ENCODE assay signal across 25 cellular contexts in the genomic region with DNA sequence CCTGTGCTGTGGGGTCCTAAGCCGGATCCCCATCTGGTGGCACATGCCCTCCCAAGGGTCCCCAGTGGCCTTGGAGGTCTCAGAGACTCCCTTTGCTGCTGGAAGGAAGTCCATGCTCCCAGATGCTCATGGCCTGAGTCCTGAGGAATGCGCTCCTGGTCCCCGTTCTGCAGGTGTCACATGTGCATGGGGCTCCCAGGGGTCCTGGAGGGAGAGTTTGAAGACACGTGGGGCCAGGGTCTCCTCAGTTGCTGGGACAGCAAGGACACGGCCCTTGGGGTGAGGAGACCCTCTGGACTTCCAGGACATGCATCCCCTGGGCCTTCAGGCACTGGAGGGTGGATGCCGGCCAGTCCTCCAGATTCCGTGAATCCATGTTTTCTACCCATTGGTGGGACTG. TPM values are rescaled to one million over a fixed set of nuclear protein-coding genes. Genes with fewer than 3 reads are reported as not detected.
"Had no signal": no experiment of that assay in that cellular context is flagged by ENCODE, and none has a peak within 500 bp of the region (broad histone marks: within the 10 kb centered on the region; RNA-seq: fewer than 3 reads in every experiment).

No MANE protein-coding gene starts in this region.

- H3K4me2 ChIP-seq: KMS-11 had no signal

- H3K4me1 ChIP-seq: SJSA1 had no signal

- H3K27ac ChIP-seq: KMS-11, SJSA1, SK-N-MC had no signal

- DNase-seq: Kasumi-1, MM.1S, NCI-H1092 treated with DMSO at 0.1 percent for 48 hours, NCI-H1436, NCI-H187, NCI-H2029, NCI-H2081 treated with DMSO at 0.1 percent for 48 hours, NCI-H2171, NCI-H226, NCI-H446, NCI-H510A, NCI-H524 treated with DMSO at 0.1 percent for 48 hours, NCI-H69, NCI-H774, Right ventricle myocardium superior, RPMI8226, SIG-M5 had no signal

- H3K9me3 ChIP-seq: SJSA1 had no signal

- H3K36me3 ChIP-seq: SJSA1 had no signal

- H3K9ac ChIP-seq: KMS-11 had no signal

- H3K4me3 ChIP-seq: K562, SJSA1, SK-N-MC had no signal

- FAIRE-seq: K562, RCC 7860 had no signal

- ATAC-seq: K562 had no signal

RNA-seq across cellular contexts. Expression of gene ZBP1, which starts 11.7 kb away (rescaled TPM):
- total RNA-seq: HT1080, K562, Right ventricle myocardium superior, SJSA1 had no signal
- polyA plus RNA-seq: K562 had no signal

RNA-seq across cellular contexts. Expression of gene PCK1, which starts 47.6 kb away (rescaled TPM):
- total RNA-seq: HT1080, M059J, SJSA1 had no signal
- polyA plus RNA-seq: IgD-negative memory B cell had no signal
